Comparison of ENCODE assay signal across 15 cellular contexts in the genomic region with DNA sequence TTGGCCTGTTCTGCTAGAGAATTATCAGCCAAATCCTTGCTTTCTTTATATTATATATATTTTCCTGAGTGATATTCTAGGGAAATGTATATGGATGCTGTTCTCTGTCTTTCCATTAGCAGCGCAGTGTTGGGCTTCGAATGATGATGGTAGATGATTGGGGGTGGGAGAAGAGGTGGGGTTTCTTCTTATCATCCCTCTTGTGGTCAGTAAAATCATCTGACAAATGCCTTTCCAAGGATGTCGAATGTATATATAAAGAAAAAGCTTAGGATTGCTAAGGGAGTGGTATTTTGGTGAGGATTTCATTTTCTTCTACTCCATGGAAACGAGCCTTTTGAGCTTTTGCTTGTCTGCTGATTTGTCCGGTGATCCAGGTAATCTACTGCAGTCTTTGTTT. TPM values are rescaled to one million over a fixed set of nuclear protein-coding genes. Genes with fewer than 3 reads are reported as not detected.
DNase-seq lines count a peak whose midpoint lies in the region; ATAC-seq, FAIRE-seq and TF ChIP-seq lines count a peak whose summit lies in the region.
"Had no signal": no experiment of that assay in that cellular context is flagged by ENCODE, and none has a peak within 500 bp of the region (broad histone marks: within the 10 kb centered on the region; RNA-seq: fewer than 3 reads in every experiment).

No MANE protein-coding gene starts in this region.

- H3K4me2 ChIP-seq in SK-N-SH (no peak overlapping the region), mammary epithelial cell (ENCODE audit: insufficient read depth, low read depth, low read length) (no peak overlapping the region)

- dilution Hi-C loops in mammary epithelial cell (cut with HindIII; ENCODE audit: low sequenced_read_pairs): no loop called here

- peak; percentile 25 for DNase-seq in SK-N-SH
- peak; percentile 31 for DNase-seq in astrocyte of the spinal cord (ENCODE audit: low read depth, low spot score)
- no peak for DNase-seq in RCC 7860 (ENCODE audit: low spot score)
- DNase-seq in HAP-1 (ENCODE audit: low spot score in 2 of 2): no peak
- no peak for DNase-seq in LoVo (ENCODE audit: low spot score)
- no peak for DNase-seq in mammary epithelial cell
- DNase-seq: 8988T; activated CD4-positive, CD25-positive, alpha-beta regulatory T cell treated with anti-CD3 and anti-CD28 coated beads, Interleukin-2, amount 50 U/mL, for 72 hours; adrenal gland; KBM-7; NCI-H1417 treated with DMSO at 0.1 percent for 48 hours had no signal

- intact Hi-C loops in mammary epithelial cell (cut with micrococcal nuclease): no loop called here

- H3K27ac ChIP-seq in SK-N-SH (ENCODE audit: low read depth in 2 of 2, low read length in 1 of 2) (peak overlapping the region in 1 of 2 experiments; percentile 67; a peak in 2 of 4 replicates), mammary epithelial cell (ENCODE audit: insufficient read depth, low read depth, low read length) (no peak overlapping the region)
- H3K27ac ChIP-seq: adrenal gland, tibial nerve had no signal

- no peak for TF ChIP-seq EP300 in SK-N-SH (IDR thresholded peaks at IDR 0.05; ENCODE audit: borderline replicate concordance in 1 of 2, low read depth in 1 of 2, low read length in 1 of 2)

- CTCF ChIA-PET in SK-N-SH (lab: Yijun Ruan, JAX) (interaction anchor here (2.1 kb wide), 1 partner anchor 43 kb away, joined by 6 read pairs; no protein-coding TSS in a partner anchor), mammary epithelial cell (lab: Charles Lee; ENCODE audit: low non-redundant PET) (no interaction called here)

- 78% methylated on average over 5 of the region's 5 CpGs for WGBS in SK-N-SH (ENCODE audit: low lambda C conversion rate)
- WGBS in mammary epithelial cell (ENCODE audit: low coverage, missing lambda C conversion rate): 83% methylated on average over 5 of the region's 5 CpGs

- peaks cover 8% of the 10 kb centered on the region for H3F3A ChIP-seq in SK-N-SH (replicated peaks; ENCODE audit: insufficient read depth)

- no peak; the same call in 2 of the 3 replicates for ATAC-seq in SK-N-SH treated with all-trans-retinoic acid at 6 μM for 48 hours

- H3K9ac ChIP-seq in SK-N-SH: no peak overlapping the region
- H3K9ac ChIP-seq in mammary epithelial cell (ENCODE audit: insufficient read depth, low read length): no peak overlapping the region

- no peak overlapping the region for H3K4me3 ChIP-seq in SK-N-SH (ENCODE audit: low read depth in 2 of 2, low read length in 1 of 2)
- no peak overlapping the region for H3K4me3 ChIP-seq in astrocyte of the spinal cord (ENCODE audit: low read depth, low read length)
- H3K4me3 ChIP-seq in HAP-1: no peak overlapping the region
- H3K4me3 ChIP-seq in mammary epithelial cell (replicated peaks in 1 of 3; ENCODE audit: insufficient read depth in 1 of 3, low read depth in 2 of 3, low read length in 3 of 3): no peak overlapping the region
- H3K4me3 ChIP-seq: adrenal gland, skin epidermis, tibial nerve had no signal

- H3K4me1 ChIP-seq in SK-N-SH (ENCODE audit: control insufficient read depth in 1 of 2, insufficient read depth in 2 of 2, low read depth in 1 of 2, low read length in 1 of 2) (peaks cover 24 to 26% of the 10 kb centered on the region in 2 experiments), HAP-1 (peaks cover 42% of the 10 kb centered on the region), mammary epithelial cell (ENCODE audit: insufficient read depth, low read length) (peaks cover 17% of the 10 kb centered on the region)

- POLR2A ChIA-PET in SK-N-SH (lab: Yijun Ruan, JAX): no interaction called here

- no TSS peak for BruUV-seq in mammary epithelial cell (replicated peaks; lab: Mats Ljungman, UMichigan)

- H3K79me2 ChIP-seq in SK-N-SH (ENCODE audit: insufficient read depth): peaks cover 100% of the 10 kb centered on the region
- peaks cover 84% of the 10 kb centered on the region for H3K79me2 ChIP-seq in mammary epithelial cell (ENCODE audit: insufficient read depth, low read length)

- FAIRE-seq in islet of Langerhans (lab: Jason Lieb, UNC) (peak; percentile 43), RCC 7860 (lab: Jason Lieb, UNC) (no peak)

- no peaks in the 10 kb centered on the region for H3K9me2 ChIP-seq in SK-N-SH

- no peaks in the 10 kb centered on the region for H3K9me3 ChIP-seq in SK-N-SH
- H3K9me3 ChIP-seq in HAP-1: no peaks in the 10 kb centered on the region
- H3K9me3 ChIP-seq in mammary epithelial cell (replicated peaks; ENCODE audit: insufficient read depth, low read length): no peaks in the 10 kb centered on the region
- H3K9me3 ChIP-seq: adrenal gland, tibial nerve had no signal

- H3K36me3 ChIP-seq in SK-N-SH (replicated peaks in 1 of 2; ENCODE audit: control insufficient read depth in 1 of 2, insufficient read depth in 2 of 2, low read length in 1 of 2): peaks cover 0 to 2% of the 10 kb centered on the region in 2 experiments
- H3K36me3 ChIP-seq in HAP-1 (replicated peaks): no peaks in the 10 kb centered on the region
- H3K36me3 ChIP-seq in mammary epithelial cell (ENCODE audit: insufficient read depth, low read length): no peaks in the 10 kb centered on the region
- H3K36me3 ChIP-seq: adrenal gland, tibial nerve had no signal

- in situ Hi-C loops in astrocyte of the spinal cord (cut with HindIII; ENCODE audit: low sequenced_read_pairs): no loop called here
- in situ Hi-C loops in HAP-1 (cut with MboI; ENCODE audit: low sequenced_read_pairs): no loop called here
- in situ Hi-C loops in mammary epithelial cell (cut with MboI; ENCODE audit: low sequenced_read_pairs in 2 of 2): no loop called here

- H3K27me3 ChIP-seq in SK-N-SH (ENCODE audit: insufficient read depth) (no peaks in the 10 kb centered on the region), HAP-1 (ENCODE audit: low read depth) (no peaks in the 10 kb centered on the region), mammary epithelial cell (ENCODE audit: insufficient read depth, low read length) (no peaks in the 10 kb centered on the region)
- H3K27me3 ChIP-seq: adrenal gland, tibial nerve had no signal

- no peak for TF ChIP-seq RAD21 in SK-N-SH (IDR thresholded peaks at IDR 0.05; ENCODE audit: low read length)

- H2AFZ ChIP-seq in SK-N-SH (ENCODE audit: low read depth) (no peak overlapping the region), mammary epithelial cell (ENCODE audit: low read depth, low read length) (no peak overlapping the region)

- TF ChIP-seq CTCF in SK-N-SH (IDR thresholded peaks at IDR 0.05) (no peak), astrocyte of the spinal cord (IDR thresholded peaks at IDR 0.05; ENCODE audit: low read depth, low read length) (no peak), mammary epithelial cell (conservative IDR thresholded peaks at IDR 0.05 in 1 of 2, IDR thresholded peaks at IDR 0.05 in 1 of 2; ENCODE audit: extremely low read depth in 1 of 2, insufficient read depth in 1 of 2, low read depth in 1 of 2, low read length in 2 of 2) (no peak)

- peaks cover 97% of the 10 kb centered on the region for H4K20me1 ChIP-seq in SK-N-SH (ENCODE audit: insufficient read depth)
- H4K20me1 ChIP-seq in mammary epithelial cell (ENCODE audit: insufficient read depth, low read length): no peaks in the 10 kb centered on the region

TF ChIP-seq in SK-N-SH, 30 proteins besides CTCF, POLR2A, EP300 and RAD21 (continues in another document):
- TF ChIP-seq EZH2phosphoT487 (IDR thresholded peaks at IDR 0.05; ENCODE audit: borderline replicate concordance, low read depth) (no peak), NRF1 (IDR thresholded peaks at IDR 0.05; ENCODE audit: low read depth, low read length) (no peak), MEF2A (IDR thresholded peaks at IDR 0.05; ENCODE audit: borderline replicate concordance, low read depth) (no peak), RFX5 (IDR thresholded peaks at IDR 0.05; ENCODE audit: low read length) (no peak)
- TF ChIP-seq, protein P1, sequence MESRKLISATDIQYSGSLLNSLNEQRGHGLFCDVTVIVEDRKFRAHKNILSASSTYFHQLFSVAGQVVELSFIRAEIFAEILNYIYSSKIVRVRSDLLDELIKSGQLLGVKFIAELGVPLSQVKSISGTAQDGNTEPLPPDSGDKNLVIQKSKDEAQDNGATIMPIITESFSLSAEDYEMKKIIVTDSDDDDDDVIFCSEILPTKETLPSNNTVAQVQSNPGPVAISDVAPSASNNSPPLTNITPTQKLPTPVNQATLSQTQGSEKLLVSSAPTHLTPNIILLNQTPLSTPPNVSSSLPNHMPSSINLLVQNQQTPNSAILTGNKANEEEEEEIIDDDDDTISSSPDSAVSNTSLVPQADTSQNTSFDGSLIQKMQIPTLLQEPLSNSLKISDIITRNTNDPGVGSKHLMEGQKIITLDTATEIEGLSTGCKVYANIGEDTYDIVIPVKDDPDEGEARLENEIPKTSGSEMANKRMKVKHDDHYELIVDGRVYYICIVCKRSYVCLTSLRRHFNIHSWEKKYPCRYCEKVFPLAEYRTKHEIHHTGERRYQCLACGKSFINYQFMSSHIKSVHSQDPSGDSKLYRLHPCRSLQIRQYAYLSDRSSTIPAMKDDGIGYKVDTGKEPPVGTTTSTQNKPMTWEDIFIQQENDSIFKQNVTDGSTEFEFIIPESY (IDR thresholded peaks at IDR 0.05; ENCODE audit: borderline replicate concordance, low read depth): no peak

TF ChIP-seq in SK-N-SH treated with all-trans-retinoic acid at 6 μM for 48 hours, 23 proteins besides CTCF, POLR2A, EP300 and RAD21 (continues in another document):
- no peak for TF ChIP-seq ZNF565 (CRISPR knock-in tag; conservative IDR thresholded peaks at IDR 0.05; ENCODE audit: low read depth)
- TF ChIP-seq, protein P2, sequence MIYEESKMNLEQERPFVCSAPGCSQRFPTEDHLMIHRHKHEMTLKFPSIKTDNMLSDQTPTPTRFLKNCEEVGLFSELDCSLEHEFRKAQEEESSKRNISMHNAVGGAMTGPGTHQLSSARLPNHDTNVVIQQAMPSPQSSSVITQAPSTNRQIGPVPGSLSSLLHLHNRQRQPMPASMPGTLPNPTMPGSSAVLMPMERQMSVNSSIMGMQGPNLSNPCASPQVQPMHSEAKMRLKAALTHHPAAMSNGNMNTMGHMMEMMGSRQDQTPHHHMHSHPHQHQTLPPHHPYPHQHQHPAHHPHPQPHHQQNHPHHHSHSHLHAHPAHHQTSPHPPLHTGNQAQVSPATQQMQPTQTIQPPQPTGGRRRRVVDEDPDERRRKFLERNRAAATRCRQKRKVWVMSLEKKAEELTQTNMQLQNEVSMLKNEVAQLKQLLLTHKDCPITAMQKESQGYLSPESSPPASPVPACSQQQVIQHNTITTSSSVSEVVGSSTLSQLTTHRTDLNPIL (CRISPR knock-in tag; IDR thresholded peaks at IDR 0.05; ENCODE audit: low read depth): no peak

RNA-seq across cellular contexts. Expression of a gene that starts 48.9 kb away (rescaled TPM):
- polyA plus RNA-seq in SK-N-SH (2012; rRNA removed) (12.3 and 15.9 TPM in 2 replicates), mammary epithelial cell (11.7 TPM)
- polyA plus RNA-seq in SK-N-SH (2012; cell fraction: cytosol; rRNA removed): 20.8 and 21.6 TPM in 2 replicates
- 12.4 and 23.6 TPM in 2 replicates for polyA plus RNA-seq in SK-N-SH (2012; cell fraction: nucleus; rRNA removed)
- total RNA-seq in mammary epithelial cell: 10 to 100 TPM; 54.3 to 55.7 TPM
- 47.2 TPM for polyA minus RNA-seq in mammary epithelial cell

Comparison
In these comparisons a context has a peak if more than half of its experiments do, and no peak if none do; other contexts are left out.
1. DNase-seq: peak in SK-N-SH (single experiment) and astrocyte of the spinal cord (single experiment); none in RCC 7860 (single experiment), HAP-1 (0 of 2), LoVo (single experiment) and mammary epithelial cell (single experiment).